ENCODE assay signal across 17 cellular contexts in genomic region chr2:131646669-131647297, GRCh38.
DNase-seq lines count a peak whose midpoint lies in the region; ATAC-seq, FAIRE-seq and TF ChIP-seq lines count a peak whose summit lies in the region.
"Had no signal": no experiment of that assay in that cellular context is flagged by ENCODE, and none has a peak within 500 bp of the region (broad histone marks: within the 10 kb centered on the region; RNA-seq: fewer than 3 reads in every experiment).

No MANE protein-coding gene starts in this region.

- H2BK12ac ChIP-seq in H9 (ENCODE audit: insufficient read length, low read depth, low read length) = no peak overlapping the region

- no peak for FAIRE-seq in K562 (lab: Jason Lieb, UNC)

- no TSS peak for BruUV-seq in K562 (replicated peaks; lab: Mats Ljungman, UMichigan)

- H3K27me3 Mint-ChIP-seq in H9 (ENCODE audit: low read depth) = peaks cover 11% of the 10 kb centered on the region

- no peak overlapping the region for H3K23ac ChIP-seq in H9 (ENCODE audit: insufficient read length, low read depth, low read length)

- no peak for TF ChIP-seq RAD21 in K562 (CRISPR knock-in tag; conservative IDR thresholded peaks at IDR 0.05 in 1 of 2, IDR thresholded peaks at IDR 0.05 in 1 of 2)

- H3K27me3 ChIP-seq in H9 (ENCODE audit: insufficient read depth, low read length) (no peaks in the 10 kb centered on the region), K562 (ENCODE audit: control insufficient read depth in 2 of 2, insufficient read depth in 2 of 2, low read length in 2 of 2) (no peaks in the 10 kb centered on the region), skeletal muscle tissue (ENCODE audit: control insufficient read depth in 3 of 3, insufficient read depth in 3 of 3, low read length in 3 of 3) (peaks cover 0 to 24% (median 21%) of the 10 kb centered on the region in 3 donors), hepatocyte (no peaks in the 10 kb centered on the region)

- H3K4me1 Mint-ChIP-seq in H9 = no peaks in the 10 kb centered on the region
- H3K4me1 Mint-ChIP-seq: activated naive CD8-positive, alpha-beta T cell treated with anti-CD3 and anti-CD28 coated beads for 36 hours; CD8-positive, alpha-beta memory T cell had no signal

- intact Hi-C loops in K562 (cut with micrococcal nuclease) = no loop called here

- ATAC-seq in K562 = no peak
- no peak for ATAC-seq in HG03520 (IDR thresholded peaks at IDR 0.05; ENCODE audit: unreplicated experiment)
- ATAC-seq in HG03039 (IDR thresholded peaks at IDR 0.05; ENCODE audit: unreplicated experiment) = no peak
- ATAC-seq: stimulated activated naive CD8-positive, alpha-beta T cell treated with anti-CD3 and anti-CD28 coated beads, Interleukin-15, Interleukin-2, amounts not matched to agents 100 U/mL and 50 U/mL, for 24 hours had no signal

- CTCF ChIA-PET in K562 (lab: Yijun Ruan, JAX; ENCODE audit: low intra/inter-chr PET ratio) = no interaction called here

- no peak overlapping the region for H3K27ac ChIP-seq in H9 (ENCODE audit: insufficient read length, low read depth, low read length)
- H3K27ac ChIP-seq in K562 (ENCODE audit: extremely low read depth, low read depth, low read length) = no peak overlapping the region
- no peak overlapping the region for H3K27ac ChIP-seq in skeletal muscle tissue (ENCODE audit: low read depth, low read length)
- H3K27ac ChIP-seq in hepatocyte = no peak overlapping the region
- H3K27ac ChIP-seq: epithelial cell of prostate, neural progenitor cell had no signal

- H3K4me3 ChIP-seq in K562 (no peak overlapping the region), foreskin fibroblast (ENCODE audit: low read depth in 1 of 2, low read length in 2 of 2) (peak overlapping the region; percentile 35 to 48), skeletal muscle tissue (ENCODE audit: low read length in 3 of 3) (peak overlapping the region; percentile 22 to 36 (median 30)), hepatocyte (no peak overlapping the region)
- H3K4me3 ChIP-seq: lung, neural progenitor cell had no signal

- H2AK5ac ChIP-seq in H9 (ENCODE audit: insufficient read length, low read length) = no peak overlapping the region

- H3K9ac ChIP-seq in H9 (ENCODE audit: extremely low read depth, insufficient read length, low read length) = no peak overlapping the region
- no peak overlapping the region for H3K9ac ChIP-seq in K562 (ENCODE audit: insufficient read depth in 1 of 2, low read depth in 2 of 2, low read length in 2 of 2)
- H3K9ac ChIP-seq in skeletal muscle tissue (ENCODE audit: low read depth in 1 of 3, low read length in 3 of 3) = no peak overlapping the region
- H3K9ac ChIP-seq: neural progenitor cell had no signal

- H3K18ac ChIP-seq in H9 (ENCODE audit: insufficient read length, low read depth, low read length) = no peak overlapping the region

- no peak overlapping the region for H3T11ph ChIP-seq in H9 (ENCODE audit: low read length)

- no peaks in the 10 kb centered on the region for H3K36me3 Mint-ChIP-seq in H9 (ENCODE audit: insufficient read depth in 1 of 3, low read depth in 3 of 3)
- H3K36me3 Mint-ChIP-seq: activated naive CD8-positive, alpha-beta T cell treated with anti-CD3 and anti-CD28 coated beads for 36 hours; CD8-positive, alpha-beta memory T cell; IgD-negative memory B cell; neural progenitor cell had no signal

- H3K23me2 ChIP-seq in H9 (ENCODE audit: insufficient read length, low read depth, low read length, poor library complexity, severe bottlenecking) = no peaks in the 10 kb centered on the region

- peaks cover 0 to 3% of the 10 kb centered on the region in 2 experiments; a peak in 2 of 5 replicates for H3K9me3 Mint-ChIP-seq in H9
- H3K9me3 Mint-ChIP-seq: activated naive CD8-positive, alpha-beta T cell treated with anti-CD3 and anti-CD28 coated beads for 36 hours; CD8-positive, alpha-beta memory T cell; IgD-negative memory B cell; neural progenitor cell had no signal

- H3K56ac ChIP-seq in H9 (ENCODE audit: insufficient read length, low read depth, low read length) = no peak overlapping the region

- H3K36me3 ChIP-seq in K562 (ENCODE audit: control insufficient read depth, insufficient read depth, low read length) (peaks cover 5% of the 10 kb centered on the region; the same call in 2 of the 3 replicates), skeletal muscle tissue (ENCODE audit: control insufficient read depth in 3 of 3, insufficient read depth in 3 of 3, low read length in 3 of 3) (no peaks in the 10 kb centered on the region), hepatocyte (replicated peaks; ENCODE audit: insufficient read depth, low read depth) (no peaks in the 10 kb centered on the region)
- H3K36me3 ChIP-seq: neural progenitor cell had no signal

- no peak for TF ChIP-seq EP300 in K562 (IDR thresholded peaks at IDR 0.05; ENCODE audit: low read length)

- H3K14ac ChIP-seq in H9 (ENCODE audit: insufficient read depth, low read length) = no peak overlapping the region

- H2BK120ac ChIP-seq in H9 (ENCODE audit: low read depth, low read length, poor library complexity, severe bottlenecking) = no peak overlapping the region

- no peaks in the 10 kb centered on the region for H3K9me2 ChIP-seq in hepatocyte (replicated peaks; ENCODE audit: insufficient read depth)

- H2AFZ ChIP-seq in H9 (ENCODE audit: low read length) (no peak overlapping the region), K562 (ENCODE audit: low read depth, low read length) (no peak overlapping the region), hepatocyte (no peak overlapping the region)
- H2AFZ ChIP-seq: neural progenitor cell had no signal

- no peak overlapping the region for H4K5ac ChIP-seq in H9 (ENCODE audit: insufficient read length, low read depth, low read length)

- H3K79me1 ChIP-seq in H9 (ENCODE audit: insufficient read depth, low read depth, low read length, poor library complexity, severe bottlenecking) = no peaks in the 10 kb centered on the region

- TF ChIP-seq CTCF in H9 (conservative IDR thresholded peaks at IDR 0.05) = no peak
- TF ChIP-seq CTCF in K562 (IDR thresholded peaks at IDR 0.05 in 2 of 3, conservative IDR thresholded peaks at IDR 0.05 in 1 of 3; ENCODE audit: insufficient read depth in 2 of 3, low read depth in 1 of 3, low read length in 3 of 3) = no peak
- no peak for TF ChIP-seq CTCF in foreskin fibroblast (IDR thresholded peaks at IDR 0.05; ENCODE audit: low read depth, low read length)
- no peak for TF ChIP-seq CTCF in hepatocyte (IDR thresholded peaks at IDR 0.05; ENCODE audit: poor library complexity)

- H3K9me3 ChIP-seq in H9 (ENCODE audit: control insufficient read depth, low read depth, low read length) = no peaks in the 10 kb centered on the region
- H3K9me3 ChIP-seq in K562 (replicated peaks; ENCODE audit: control insufficient read depth, insufficient read depth, low read depth, low read length) = no peaks in the 10 kb centered on the region
- H3K9me3 ChIP-seq in skeletal muscle tissue (ENCODE audit: control insufficient read depth in 3 of 3, low read length in 3 of 3) = peaks cover 0 to 2% (median 0%) of the 10 kb centered on the region in 3 donors
- no peaks in the 10 kb centered on the region for H3K9me3 ChIP-seq in hepatocyte (ENCODE audit: low read depth)

- TF ChIP-seq POLR2A in K562 (conservative IDR thresholded peaks at IDR 0.05) = no peak

- no peaks in the 10 kb centered on the region for H3K4me1 ChIP-seq in H9 (ENCODE audit: insufficient read depth, low read length)
- H3K4me1 ChIP-seq in K562 (replicated peaks in 1 of 2; ENCODE audit: control insufficient read depth in 2 of 2, insufficient read depth in 2 of 2, low read length in 2 of 2) = peaks cover 7 to 8% of the 10 kb centered on the region in 2 experiments; a peak in 4 of 5 replicates
- H3K4me1 ChIP-seq in skeletal muscle tissue (ENCODE audit: control insufficient read depth in 3 of 3, insufficient read depth in 3 of 3, low read length in 3 of 3) = no peaks in the 10 kb centered on the region
- H3K4me1 ChIP-seq in hepatocyte (ENCODE audit: insufficient read depth) = no peaks in the 10 kb centered on the region
- H3K4me1 ChIP-seq: neural progenitor cell had no signal

- no peak overlapping the region for H3K4me3 Mint-ChIP-seq in H9
- H3K4me3 Mint-ChIP-seq: activated naive CD8-positive, alpha-beta T cell treated with anti-CD3 and anti-CD28 coated beads for 36 hours; CD8-positive, alpha-beta memory T cell; IgD-negative memory B cell; neural progenitor cell had no signal

- POLR2A ChIA-PET in K562 (lab: Yijun Ruan, JAX) = no interaction called here

- H2BK20ac ChIP-seq in H9 (ENCODE audit: low read depth, low read length, poor library complexity, severe bottlenecking) = no peak overlapping the region

- no peak overlapping the region for H2BK15ac ChIP-seq in H9 (ENCODE audit: low read depth, low read length)

- H4K20me1 ChIP-seq in H9 (ENCODE audit: control insufficient read depth, insufficient read depth, insufficient read length) = no peaks in the 10 kb centered on the region
- no peaks in the 10 kb centered on the region for H4K20me1 ChIP-seq in K562 (replicated peaks; ENCODE audit: control insufficient read depth, insufficient read depth, low read length)
- H4K20me1 ChIP-seq in hepatocyte (ENCODE audit: insufficient read depth, poor library complexity, severe bottlenecking) = no peaks in the 10 kb centered on the region

- no peaks in the 10 kb centered on the region for H3K9me1 ChIP-seq in K562 (ENCODE audit: control insufficient read depth, insufficient read depth, low read length)

- no CpG with 5 or more reads among the region's 47 CpGs for WGBS in H9 (ENCODE audit: extremely low coverage, insufficient read length, low lambda C conversion rate)
- WGBS in K562 (ENCODE audit: insufficient coverage, low coverage, missing lambda C conversion rate) = 94% methylated on average over 30 of the region's 47 CpGs
- 94% methylated on average over 43 of the region's 47 CpGs for WGBS in hepatocyte (ENCODE audit: low lambda C conversion rate, missing lambda C conversion rate)

- no peak overlapping the region for H3K4me2 ChIP-seq in H9 (ENCODE audit: insufficient read depth, insufficient read length, low read length)
- no peak overlapping the region for H3K4me2 ChIP-seq in K562 (ENCODE audit: insufficient read depth, low read length)
- H3K4me2 ChIP-seq in hepatocyte = no peak overlapping the region
- H3K4me2 ChIP-seq: neural progenitor cell had no signal

- H4K91ac ChIP-seq in H9 (ENCODE audit: insufficient read length, low read depth, low read length) = no peak overlapping the region

- H3K4ac ChIP-seq in H9 (ENCODE audit: low read depth, low read length) = no peak overlapping the region

- H4K8ac ChIP-seq in H9 (replicated peaks; ENCODE audit: insufficient read length, low read depth, low read length) = no peak overlapping the region

- peak; percentile 29 for DNase-seq in H9
- no peak for DNase-seq in K562 (ENCODE audit: extremely low read depth in 1 of 4, low spot score in 3 of 4)
- DNase-seq in foreskin fibroblast = peak in 1 of 2 donors; percentile 43
- DNase-seq in hepatocyte (ENCODE audit: low spot score) = no peak
- DNase-seq: activated naive CD8-positive, alpha-beta T cell treated with anti-CD3 and anti-CD28 coated beads for 36 hours; CD8-positive, alpha-beta memory T cell; NCI-H1092 treated with DMSO at 0.1 percent for 48 hours; NCI-H2171 treated with DMSO at 0.1 percent for 48 hours; SIG-M5; stimulated activated naive CD8-positive, alpha-beta T cell treated with anti-CD3 and anti-CD28 coated beads, Interleukin-15, Interleukin-2, amounts not matched to agents 100 U/mL and 50 U/mL, for 24 hours had no signal

- H3K79me2 ChIP-seq in H9 (ENCODE audit: insufficient read depth, low read length) (no peaks in the 10 kb centered on the region), K562 (ENCODE audit: control insufficient read depth, insufficient read depth, low read length) (no peaks in the 10 kb centered on the region), hepatocyte (no peaks in the 10 kb centered on the region)

- H2BK5ac ChIP-seq in H9 (ENCODE audit: insufficient read length, low read length) = no peak overlapping the region

- H3K27ac Mint-ChIP-seq in H9 = no peak overlapping the region
- H3K27ac Mint-ChIP-seq: activated naive CD8-positive, alpha-beta T cell treated with anti-CD3 and anti-CD28 coated beads for 36 hours; neural progenitor cell had no signal

- in situ Hi-C loops in K562 (cut with MboI) = no loop called here

Comparison
In these comparisons a context has a peak if more than half of its experiments do, and no peak if none do; other contexts are left out.
1. H3K4me3 ChIP-seq: peak in foreskin fibroblast (2 of 2) and skeletal muscle tissue (3 of 3); none in K562 (single experiment) and hepatocyte (single experiment).